Comparison of ENCODE assay signal across 8 cellular contexts in genomic region chr11:82701847-82702520, GRCh38. TPM values are rescaled to one million over a fixed set of nuclear protein-coding genes. Genes with fewer than 3 reads are reported as not detected.
DNase-seq lines count a peak whose midpoint lies in the region; ATAC-seq and TF ChIP-seq lines count a peak whose summit lies in the region.

No MANE protein-coding gene starts in this region.

- H3K4me1 ChIP-seq in SK-N-SH (ENCODE audit: control insufficient read depth in 1 of 2, insufficient read depth in 2 of 2, low read depth in 1 of 2, low read length in 1 of 2) (no peaks in the 10 kb centered on the region), testis (no peaks in the 10 kb centered on the region)

- H3K79me2 ChIP-seq in SK-N-SH (ENCODE audit: insufficient read depth): no peaks in the 10 kb centered on the region

- ATAC-seq in CD4-positive, alpha-beta T cell (ENCODE audit: poor library complexity): no peak
- ATAC-seq in HG03439 (IDR thresholded peaks at IDR 0.05; ENCODE audit: unreplicated experiment): peak; percentile 67

- H3K27ac Mint-ChIP-seq in CD4-positive, alpha-beta T cell: no peak overlapping the region
- H3K27ac Mint-ChIP-seq in T-helper 2 cell treated with Interferon-gamma antibody and Interleukin-4, amounts not matched to agents 5 μg/mL and 100 μg/mL, for 36 hours: no peak overlapping the region

- no peak overlapping the region for H3K9ac ChIP-seq in SK-N-SH

- no peaks in the 10 kb centered on the region for H3K36me3 ChIP-seq in SK-N-SH (replicated peaks in 1 of 2; ENCODE audit: control insufficient read depth in 1 of 2, insufficient read depth in 2 of 2, low read length in 1 of 2)
- H3K36me3 ChIP-seq in testis (ENCODE audit: low read depth, missing control alignments): no peaks in the 10 kb centered on the region

- no peak for TF ChIP-seq POLR2A in testis (IDR thresholded peaks at IDR 0.05)

- H3K9me3 ChIP-seq in CD4-positive, alpha-beta T cell (ENCODE audit: control insufficient read depth, low read length): no peaks in the 10 kb centered on the region
- H3K9me3 ChIP-seq in SK-N-SH (no peaks in the 10 kb centered on the region), testis (no peaks in the 10 kb centered on the region)

- H3K4me1 Mint-ChIP-seq in CD4-positive, alpha-beta T cell (ENCODE audit: low read depth): no peaks in the 10 kb centered on the region
- H3K4me1 Mint-ChIP-seq in T-helper 2 cell treated with Interferon-gamma antibody and Interleukin-4, amounts not matched to agents 5 μg/mL and 100 μg/mL, for 36 hours (ENCODE audit: low read depth): no peaks in the 10 kb centered on the region

- H2AFZ ChIP-seq in SK-N-SH (ENCODE audit: low read depth): no peak overlapping the region

- H4K20me1 ChIP-seq in SK-N-SH (ENCODE audit: insufficient read depth): no peaks in the 10 kb centered on the region

- H3K4me2 ChIP-seq in SK-N-SH: no peak overlapping the region

- H3K27ac ChIP-seq in CD4-positive, alpha-beta T cell (ENCODE audit: low read depth, low read length): no peak overlapping the region
- H3K27ac ChIP-seq in SK-N-SH (ENCODE audit: low read depth in 2 of 2, low read length in 1 of 2) (no peak overlapping the region), testis (no peak overlapping the region)

- no peak for TF ChIP-seq EP300 in SK-N-SH (IDR thresholded peaks at IDR 0.05; ENCODE audit: borderline replicate concordance in 1 of 2, low read depth in 1 of 2, low read length in 1 of 2)

- no peaks in the 10 kb centered on the region for H3F3A ChIP-seq in SK-N-SH (replicated peaks; ENCODE audit: insufficient read depth)

- no peak overlapping the region for H3K4me3 Mint-ChIP-seq in CD4-positive, alpha-beta T cell
- H3K4me3 Mint-ChIP-seq in T-helper 2 cell treated with Interferon-gamma antibody and Interleukin-4, amounts not matched to agents 5 μg/mL and 100 μg/mL, for 36 hours: no peak overlapping the region

- peak; percentile 25 for TF ChIP-seq CTCF in CD4-positive, alpha-beta T cell (IDR thresholded peaks at IDR 0.05)
- peak; percentile 66 for TF ChIP-seq CTCF in GM12874 (IDR thresholded peaks at IDR 0.05; ENCODE audit: insufficient read depth, low read depth, low read length)
- TF ChIP-seq CTCF in SK-N-SH (IDR thresholded peaks at IDR 0.05): peak; percentile 72
- peak in 2 of 3 experiments; percentile 53 to 62 for TF ChIP-seq CTCF in testis (IDR thresholded peaks at IDR 0.05)

- 32% methylated on average over 7 of the region's 7 CpGs for WGBS in SK-N-SH (ENCODE audit: low lambda C conversion rate)
- WGBS in testis, 2 donors: 58 to 62% methylated on average over 7 of the region's 7 CpGs

- DNase-seq in CD4-positive, alpha-beta T cell: no peak
- DNase-seq in SK-N-SH: peak; percentile 49
- peak; percentile 35 for DNase-seq in foreskin melanocyte
- DNase-seq in testis: peak; percentile 67
- DNase-seq in activated CD4-positive, CD25-positive, alpha-beta regulatory T cell treated with anti-CD3 and anti-CD28 coated beads, Interleukin-2, amount 50 U/mL, for 72 hours: no peak
- DNase-seq in T-helper 2 cell treated with Interferon-gamma antibody and Interleukin-4, amounts not matched to agents 5 μg/mL and 100 μg/mL, for 36 hours (ENCODE audit: low spot score): no peak

- CTCF ChIA-PET in CD4-positive, alpha-beta T cell (lab: Charles Lee): no interaction called here
- CTCF ChIA-PET in SK-N-SH (lab: Yijun Ruan, JAX): interaction anchor here (0.6 to 3.1 kb wide), 24 partner anchors 9 to 1126 kb away, joined by 3 to 33 read pairs (median 4); no protein-coding TSS in a partner anchor

- POLR2A ChIA-PET in CD4-positive, alpha-beta T cell (lab: Charles Lee): no interaction called here
- POLR2A ChIA-PET in SK-N-SH (lab: Yijun Ruan, JAX): no interaction called here

- H3K36me3 Mint-ChIP-seq in CD4-positive, alpha-beta T cell (ENCODE audit: low read depth): no peaks in the 10 kb centered on the region
- no peaks in the 10 kb centered on the region for H3K36me3 Mint-ChIP-seq in T-helper 2 cell treated with Interferon-gamma antibody and Interleukin-4, amounts not matched to agents 5 μg/mL and 100 μg/mL, for 36 hours (ENCODE audit: low read depth)

- H3K27me3 Mint-ChIP-seq in CD4-positive, alpha-beta T cell: peaks cover 13% of the 10 kb centered on the region
- peaks cover 3% of the 10 kb centered on the region for H3K27me3 Mint-ChIP-seq in T-helper 2 cell treated with Interferon-gamma antibody and Interleukin-4, amounts not matched to agents 5 μg/mL and 100 μg/mL, for 36 hours (ENCODE audit: low read depth)

- peaks cover 13% of the 10 kb centered on the region for H3K27me3 ChIP-seq in CD4-positive, alpha-beta T cell (ENCODE audit: control insufficient read depth, insufficient read depth, low read length)
- H3K27me3 ChIP-seq in SK-N-SH (ENCODE audit: insufficient read depth) (no peaks in the 10 kb centered on the region; the same call in 1 of the 2 replicates), testis (no peaks in the 10 kb centered on the region)

- H3K9me2 ChIP-seq in SK-N-SH: no peaks in the 10 kb centered on the region

- intact Hi-C loops in CD4-positive, alpha-beta T cell (cut with DNase I, micrococcal nuclease): no loop called here
- intact Hi-C loops in testis (cut with DNase I; ENCODE audit: low total_unique reads): no loop called here

- H3K4me3 ChIP-seq in SK-N-SH (ENCODE audit: low read depth in 2 of 2, low read length in 1 of 2) (peak overlapping the region in 1 of 2 experiments; percentile 30; a peak in 1 of 4 replicates), testis (no peak overlapping the region)

- no peaks in the 10 kb centered on the region for H3K9me3 Mint-ChIP-seq in CD4-positive, alpha-beta T cell
- no peaks in the 10 kb centered on the region for H3K9me3 Mint-ChIP-seq in T-helper 2 cell treated with Interferon-gamma antibody and Interleukin-4, amounts not matched to agents 5 μg/mL and 100 μg/mL, for 36 hours

- peak; percentile 76 for TF ChIP-seq RAD21 in SK-N-SH (IDR thresholded peaks at IDR 0.05; ENCODE audit: low read length)

TF ChIP-seq in SK-N-SH, 30 proteins besides CTCF, POLR2A, EP300 and RAD21:
- TF ChIP-seq FOXM1 (IDR thresholded peaks at IDR 0.05; ENCODE audit: low read depth) (no peak), IRF3 (IDR thresholded peaks at IDR 0.05; ENCODE audit: low read depth, low read length) (no peak), RCOR1 (IDR thresholded peaks at IDR 0.05; ENCODE audit: low read length) (no peak), MAX (IDR thresholded peaks at IDR 0.05; ENCODE audit: low read depth) (no peak), SMC3 (IDR thresholded peaks at IDR 0.05; ENCODE audit: low read depth, low read length) (peak; percentile 42), ELF1 (IDR thresholded peaks at IDR 0.05) (no peak), NFIC (IDR thresholded peaks at IDR 0.05; ENCODE audit: borderline replicate concordance) (no peak)
TF ChIP-seq in SK-N-SH: peak in this region for 1.

RNA-seq across cellular contexts. Expression of gene FAM181B, which starts 31.7 kb away (rescaled TPM):
- total RNA-seq in CD4-positive, alpha-beta T cell: under 1 TPM; 0.08 to 0.11 TPM
- polyA plus RNA-seq in SK-N-SH (2012; rRNA removed) (0.02 and 0.06 TPM in 2 replicates), testis (ENCODE audit: insufficient read depth, low read depth, low replicate concordance) (0.45 TPM)
- 0.06 and 0.13 TPM in 2 replicates for polyA plus RNA-seq in SK-N-SH (2012; cell fraction: cytosol; rRNA removed)
- 0.01 and 0.07 TPM in 2 replicates for polyA plus RNA-seq in SK-N-SH (2012; cell fraction: nucleus; rRNA removed)
- total RNA-seq in testis: 1 to 10 TPM; 1.1 to 1.2 TPM

Comparison
In these comparisons a context has a peak if more than half of its experiments do, and no peak if none do; other contexts are left out.
1. DNase-seq: peak in SK-N-SH (single experiment), foreskin melanocyte (single experiment) and testis (single experiment); none in CD4-positive, alpha-beta T cell (0 of 10), activated CD4-positive, CD25-positive, alpha-beta regulatory T cell treated with anti-CD3 and anti-CD28 coated beads, Interleukin-2, amount 50 U/mL, for 72 hours (single experiment) and T-helper 2 cell treated with Interferon-gamma antibody and Interleukin-4, amounts not matched to agents 5 μg/mL and 100 μg/mL, for 36 hours (single experiment).
2. Peak in every context shown above with its lines, with median percentiles within 50 percentile points of each other: CTCF ChIP-seq.